In genomic region chrX:38929966-38930421, GRCh38 we compare ENCODE assay signal across 15 cellular contexts.
A peak's percentile ranks its signal among the peaks of the same experiment; 100 is the strongest.
DNase-seq lines count a peak whose midpoint lies in the region; ATAC-seq and TF ChIP-seq lines count a peak whose summit lies in the region.
"Had no signal": no experiment of that assay in that cellular context is flagged by ENCODE, and none has a peak within 500 bp of the region (broad histone marks: within the 10 kb centered on the region; RNA-seq: fewer than 3 reads in every experiment).

No MANE protein-coding gene starts in this region.

- TF ChIP-seq CTCF in fibroblast of the aortic adventitia (IDR thresholded peaks at IDR 0.05; ENCODE audit: insufficient read depth, low read length), result no peak
- no peak for TF ChIP-seq CTCF in smooth muscle cell (IDR thresholded peaks at IDR 0.05; ENCODE audit: borderline replicate concordance, insufficient read depth, poor library complexity, severe bottlenecking)

- H3K27ac Mint-ChIP-seq in activated CD4-positive, alpha-beta memory T cell treated with anti-CD3 and anti-CD28 coated beads for 36 hours, result no peak overlapping the region
- H3K27ac Mint-ChIP-seq: B cell had no signal

- intact Hi-C loops in activated CD4-positive, alpha-beta memory T cell treated with anti-CD3 and anti-CD28 coated beads for 36 hours (cut with micrococcal nuclease), result no loop called here

- no peaks in the 10 kb centered on the region for H3K4me1 Mint-ChIP-seq in activated CD4-positive, alpha-beta memory T cell treated with anti-CD3 and anti-CD28 coated beads for 36 hours (ENCODE audit: low read depth)
- H3K4me1 Mint-ChIP-seq: B cell had no signal

- 32% methylated on average over 2 of the region's 2 CpGs for WGBS in smooth muscle cell (ENCODE audit: low lambda C conversion rate)

- ATAC-seq in GM18867 (IDR thresholded peaks at IDR 0.05; ENCODE audit: unreplicated experiment), result no peak
- ATAC-seq: activated CD4-positive, CD25-positive, alpha-beta regulatory T cell treated with anti-CD3 and anti-CD28 coated beads, Interleukin-2, amount 50 U/mL, for 24 hours; left colon had no signal

- H4K20me1 ChIP-seq in smooth muscle cell (ENCODE audit: low read depth), result no peaks in the 10 kb centered on the region

- POLR2A ChIA-PET in activated CD4-positive, alpha-beta memory T cell treated with anti-CD3 and anti-CD28 coated beads for 36 hours (lab: Charles Lee), result no interaction called here

- H3K9me3 Mint-ChIP-seq in activated CD4-positive, alpha-beta memory T cell treated with anti-CD3 and anti-CD28 coated beads for 36 hours, result peaks cover 3% of the 10 kb centered on the region

- H2AFZ ChIP-seq in smooth muscle cell (ENCODE audit: low read depth), result no peak overlapping the region

- no peaks in the 10 kb centered on the region for H3K27me3 Mint-ChIP-seq in activated CD4-positive, alpha-beta memory T cell treated with anti-CD3 and anti-CD28 coated beads for 36 hours
- H3K27me3 Mint-ChIP-seq: B cell had no signal

- no peaks in the 10 kb centered on the region for H3K27me3 ChIP-seq in smooth muscle cell (ENCODE audit: low read depth)
- H3K27me3 ChIP-seq: right lobe of liver had no signal

- DNase-seq in NCI-H2171 treated with DMSO at 0.1 percent for 48 hours (lab: John Stamatoyannopoulos, UW) (peak; percentile 0), NCI-H2171 (lab: John Stamatoyannopoulos, UW) (no peak), RPMI8226 (peak; percentile 29), fibroblast of the aortic adventitia (ENCODE audit: low read depth) (peak; percentile 75), smooth muscle cell (lab: John Stamatoyannopoulos, UW; ENCODE audit: unreplicated experiment) (no peak), KG1 (lab: John Stamatoyannopoulos, UW) (no peak)
- no peak for DNase-seq in activated CD4-positive, alpha-beta memory T cell treated with anti-CD3 and anti-CD28 coated beads for 36 hours
- DNase-seq: activated naive CD4-positive, alpha-beta T cell treated with Interleukin-2 at 50 U/mL for 16 hours; effector memory CD4-positive, alpha-beta T cell; left colon; NCI-H1436; right lobe of liver had no signal

- H3K36me3 ChIP-seq in smooth muscle cell (ENCODE audit: low read depth), result no peaks in the 10 kb centered on the region
- H3K36me3 ChIP-seq: right lobe of liver had no signal

- no peaks in the 10 kb centered on the region for H3K36me3 Mint-ChIP-seq in activated CD4-positive, alpha-beta memory T cell treated with anti-CD3 and anti-CD28 coated beads for 36 hours

- H3K79me2 ChIP-seq in smooth muscle cell (ENCODE audit: low read depth), result no peaks in the 10 kb centered on the region

- peak overlapping the region; percentile 62 for H3K27ac ChIP-seq in smooth muscle cell (ENCODE audit: low read depth)
- H3K27ac ChIP-seq: right lobe of liver had no signal

- H3K4me3 ChIP-seq in fibroblast of the aortic adventitia (ENCODE audit: low read depth, low read length) (no peak overlapping the region), smooth muscle cell (no peak overlapping the region)
- H3K4me3 ChIP-seq: right lobe of liver had no signal

- no peak overlapping the region for H3K9ac ChIP-seq in smooth muscle cell (ENCODE audit: low read depth)

- no peaks in the 10 kb centered on the region for H3K4me1 ChIP-seq in smooth muscle cell (ENCODE audit: low read depth)
- H3K4me1 ChIP-seq: right lobe of liver had no signal

- no peaks in the 10 kb centered on the region for H3K9me3 ChIP-seq in smooth muscle cell (replicated peaks; ENCODE audit: low read depth)
- H3K9me3 ChIP-seq: right lobe of liver had no signal

- H3K4me3 Mint-ChIP-seq in activated CD4-positive, alpha-beta memory T cell treated with anti-CD3 and anti-CD28 coated beads for 36 hours, result no peak overlapping the region
- H3K4me3 Mint-ChIP-seq: B cell had no signal

- CTCF ChIA-PET in activated CD4-positive, alpha-beta memory T cell treated with anti-CD3 and anti-CD28 coated beads for 36 hours (lab: Charles Lee), result no interaction called here

- H3F3A ChIP-seq in smooth muscle cell (ENCODE audit: low read depth), result no peaks in the 10 kb centered on the region

- no peak overlapping the region for H3K4me2 ChIP-seq in smooth muscle cell

Comparison
In these comparisons a context has a peak if more than half of its experiments do, and no peak if none do; other contexts are left out.
1. DNase-seq: peak in NCI-H2171 treated with DMSO at 0.1 percent for 48 hours (single experiment), RPMI8226 (single experiment) and fibroblast of the aortic adventitia (single experiment); none in NCI-H2171 (single experiment), smooth muscle cell (single experiment), KG1 (single experiment) and activated CD4-positive, alpha-beta memory T cell treated with anti-CD3 and anti-CD28 coated beads for 36 hours (single experiment).